23 cellular contexts compared by ENCODE assay signal in the genomic region with DNA sequence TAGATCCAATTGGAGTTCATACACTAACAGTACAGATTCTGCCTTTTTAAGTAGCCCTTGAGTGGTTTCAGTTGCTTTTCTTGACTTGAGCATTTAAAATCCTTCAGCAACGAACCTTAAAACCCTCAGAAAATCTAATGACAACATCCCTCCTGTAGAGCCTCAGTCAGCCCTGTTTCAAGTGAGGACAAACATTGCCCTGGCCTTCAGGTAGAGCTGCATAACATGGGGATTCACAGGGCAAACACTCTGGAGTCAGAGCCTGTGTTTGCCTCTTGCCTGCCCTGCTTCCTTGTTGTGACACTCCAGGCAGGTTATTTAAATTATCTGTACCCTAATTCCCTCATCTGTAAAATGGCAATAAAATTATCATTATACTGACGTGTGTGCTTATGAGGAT.
"Had no signal": no experiment of that assay in that cellular context is flagged by ENCODE, and none has a peak within 500 bp of the region (broad histone marks: within the 10 kb centered on the region; RNA-seq: fewer than 3 reads in every experiment).

No MANE protein-coding gene starts in this region.

- H3K27me3 ChIP-seq: testis had no signal

- H3K27ac ChIP-seq: cardiac muscle cell, hepatocyte, left ventricle myocardium inferior, sigmoid colon, testis, WERI-Rb-1 had no signal

- H3K79me2 ChIP-seq: hepatocyte had no signal

- H3K4me2 ChIP-seq: hepatocyte had no signal

- H3K4me3 ChIP-seq: cardiac muscle cell, hepatocyte, left ventricle myocardium inferior, sigmoid colon, testis had no signal

- H3K36me3 ChIP-seq: cardiac muscle cell, left ventricle myocardium inferior, sigmoid colon, WERI-Rb-1 had no signal

- DNase-seq: activated CD4-positive, alpha-beta T cell treated with anti-CD3 and anti-CD28 coated beads, Interleukin-2, amount 10 ng/mL, durations not matched to agents 7 days and 5 days; activated CD4-positive, CD25-positive, alpha-beta regulatory T cell treated with anti-CD3 and anti-CD28 coated beads, Interleukin-2, amount 50 U/mL, for 72 hours; activated CD8-positive, alpha-beta memory T cell treated with anti-CD3 and anti-CD28 coated beads, Interleukin-2, amount 10 ng/mL, durations not matched to agents 7 days and 5 days; activated CD8-positive, alpha-beta T cell treated with anti-CD3 and anti-CD28 coated beads for 36 hours; activated effector memory CD4-positive, alpha-beta T cell treated with anti-CD3 and anti-CD28 coated beads, Interleukin-2, amount 50 U/mL, for 16 hours; activated naive CD4-positive, alpha-beta T cell treated with anti-CD3 and anti-CD28 coated beads, Interleukin-2, amount 10 ng/mL, durations not matched to agents 7 days and 5 days; activated T-cell treated with anti-CD3 and anti-CD28 coated beads for 4 hours; amygdala; effector CD4-positive, alpha-beta T cell; foreskin melanocyte; glutamatergic neuron; immature natural killer cell; left ventricle myocardium inferior; retina; sigmoid colon; stimulated activated CD4-positive, alpha-beta T cell treated with anti-CD3 and anti-CD28 coated beads, Interleukin-2, amount 100 ng/mL, for 48 hours; stimulated activated CD8-positive, alpha-beta memory T cell treated with anti-CD3 and anti-CD28 coated beads, Interleukin-4, amount 100 ng/mL, for 48 hours; stimulated activated naive B cell treated with anti-CD40 and anti-IgM and Interleukin-4, amounts not matched to agents 10 μg/mL and 1 μg/mL and 100 μg/mL, for 72 hours; testis; WERI-Rb-1 had no signal

- H2AFZ ChIP-seq: hepatocyte had no signal

- ATAC-seq: activated CD8-positive, alpha-beta memory T cell treated with anti-CD3 and anti-CD28 coated beads, Interleukin-2, amount 10 ng/mL, durations not matched to agents 7 days and 5 days; activated CD8-positive, alpha-beta T cell treated with anti-CD3 and anti-CD28 coated beads for 36 hours; natural killer cell treated with Interleukin-12 subunit alpha and Interleukin-12 subunit beta and Interleukin-15 and Interleukin-18, amount 100 ng/mL, for 72 hours; stimulated activated naive B cell treated with anti-CD40 and anti-IgM and Interleukin-4, amounts not matched to agents 10 μg/mL and 1 μg/mL and 100 μg/mL, for 72 hours had no signal

- H3K9me3 ChIP-seq: sigmoid colon, testis had no signal

- H3K4me1 ChIP-seq: left ventricle myocardium inferior, sigmoid colon, testis had no signal
